In the genomic region with DNA sequence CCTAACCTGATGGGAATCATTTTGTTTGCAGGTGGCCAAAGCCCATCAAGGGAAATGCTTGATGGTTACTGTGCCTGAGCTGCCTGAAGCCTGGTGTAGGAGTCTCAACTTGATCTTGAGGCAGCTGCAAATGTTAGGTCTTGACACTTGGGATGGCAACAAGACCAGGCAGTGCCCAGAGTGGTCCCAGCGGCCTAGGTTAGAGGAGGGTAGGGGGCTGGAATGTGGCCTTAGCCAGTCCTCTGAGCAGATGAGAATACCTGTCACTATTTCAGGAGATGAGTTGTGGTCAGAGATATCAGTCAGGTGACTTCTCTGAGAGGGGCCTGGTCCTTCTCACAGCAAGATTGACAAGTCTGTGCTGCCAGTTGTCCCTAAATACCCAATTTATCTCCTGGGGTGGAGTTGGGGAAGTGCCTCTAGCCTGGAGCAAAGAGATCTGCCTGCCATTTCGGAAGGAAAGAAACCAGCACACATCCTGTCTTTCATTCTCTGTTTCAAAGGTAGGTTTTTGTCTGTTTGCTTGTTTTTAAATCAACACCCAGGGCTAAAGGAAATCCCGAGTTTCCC, we compare ENCODE assay signal across 13 cellular contexts. TPM values are rescaled to one million over a fixed set of nuclear protein-coding genes. Genes with fewer than 3 reads are reported as not detected.
DNase-seq lines count a peak whose midpoint lies in the region; ATAC-seq, FAIRE-seq and TF ChIP-seq lines count a peak whose summit lies in the region.
"Had no signal": no experiment of that assay in that cellular context is flagged by ENCODE, and none has a peak within 500 bp of the region (broad histone marks: within the 10 kb centered on the region; RNA-seq: fewer than 3 reads in every experiment).

No MANE protein-coding gene starts in this region.

- no peaks in the 10 kb centered on the region for H3K36me3 ChIP-seq in GM12878 (ENCODE audit: control insufficient read depth in 2 of 2, insufficient read depth in 2 of 2, low read length in 1 of 2)
- H3K36me3 ChIP-seq in lower lobe of right lung: no peaks in the 10 kb centered on the region
- no peaks in the 10 kb centered on the region for H3K36me3 ChIP-seq in thyroid gland
- H3K36me3 ChIP-seq in PC-9 (ENCODE audit: low read depth): no peaks in the 10 kb centered on the region

- H3K27ac ChIP-seq in GM12878 (ENCODE audit: control insufficient read depth, insufficient read depth) (no peak overlapping the region), lower lobe of right lung (peak overlapping the region; percentile 53), thyroid gland (peak overlapping the region; percentile 78 to 87 (median 87)), PC-9 (no peak overlapping the region)

- no peak for TF ChIP-seq RAD21 in GM12878 (IDR thresholded peaks at IDR 0.05; ENCODE audit: insufficient read depth, low read depth, low read length)

- no TSS peak for BruUV-seq in GM12878 (replicated peaks; lab: Mats Ljungman, UMichigan)
- no TSS peak for BruUV-seq in PC-9 (replicated peaks; lab: Mats Ljungman, UMichigan)

- H3K9me3 ChIP-seq in GM12878 (replicated peaks; ENCODE audit: control insufficient read depth, insufficient read depth, low read length) (no peaks in the 10 kb centered on the region; the same call in 2 of the 3 replicates), lower lobe of right lung (no peaks in the 10 kb centered on the region), thyroid gland (no peaks in the 10 kb centered on the region), PC-9 (ENCODE audit: insufficient read depth, low read depth) (no peaks in the 10 kb centered on the region)

- H3K4me1 ChIP-seq in GM12878 (ENCODE audit: control insufficient read depth, insufficient read depth, low read length): peaks cover 5% of the 10 kb centered on the region; the same call in 1 of the 2 replicates
- peaks cover 77% of the 10 kb centered on the region for H3K4me1 ChIP-seq in lower lobe of right lung
- H3K4me1 ChIP-seq in thyroid gland: peaks cover 41 to 64% of the 10 kb centered on the region in 2 donors
- H3K4me1 ChIP-seq in PC-9 (replicated peaks; ENCODE audit: insufficient read depth): no peaks in the 10 kb centered on the region

- H3K79me2 ChIP-seq in GM12878 (ENCODE audit: control insufficient read depth, insufficient read depth, low read length): no peaks in the 10 kb centered on the region
- no peaks in the 10 kb centered on the region for H3K79me2 ChIP-seq in PC-9 (ENCODE audit: low read depth)

- no peaks in the 10 kb centered on the region for H3K27me3 Mint-ChIP-seq in HFFc6 (ENCODE audit: insufficient read depth)
- H3K27me3 Mint-ChIP-seq: activated CD4-positive, alpha-beta memory T cell treated with anti-CD3 and anti-CD28 coated beads for 36 hours had no signal

- no peaks in the 10 kb centered on the region; the same call in 1 of the 2 replicates for H3K9me2 ChIP-seq in PC-9 (ENCODE audit: insufficient read depth)

- CTCF ChIA-PET in GM12878 (lab: Yijun Ruan, JAX): interaction anchor here (1.0 to 2.0 kb wide), 4 partner anchors 9 to 235 kb away, joined by 3 to 5 read pairs (median 4); no protein-coding TSS in a partner anchor
- CTCF ChIA-PET in PC-9 (lab: Charles Lee): no interaction called here

- H3F3A ChIP-seq in PC-9 (ENCODE audit: insufficient read depth, low read depth): no peaks in the 10 kb centered on the region

- no peak for TF ChIP-seq CTCF in HFFc6 (IDR thresholded peaks at IDR 0.05)
- no peak for TF ChIP-seq CTCF in GM12878 (IDR thresholded peaks at IDR 0.05 in 2 of 3, conservative IDR thresholded peaks at IDR 0.05 in 1 of 3; ENCODE audit: control insufficient read depth in 2 of 3, extremely low read depth in 1 of 3, insufficient read depth in 1 of 3, low read depth in 3 of 3, low read length in 3 of 3)
- no peak for TF ChIP-seq CTCF in lower lobe of right lung (IDR thresholded peaks at IDR 0.05)
- no peak for TF ChIP-seq CTCF in thyroid gland (IDR thresholded peaks at IDR 0.05)
- TF ChIP-seq CTCF in PC-9 (conservative IDR thresholded peaks at IDR 0.05): no peak

- peak overlapping the region; percentile 38 for H2AFZ ChIP-seq in GM12878 (ENCODE audit: control insufficient read depth, low read depth, low read length)
- H2AFZ ChIP-seq in PC-9: no peak overlapping the region

- no peak for DNase-seq in HFFc6
- DNase-seq in GM12878 (ENCODE audit: low read depth, low spot score): no peak
- no peak for DNase-seq in lower lobe of right lung
- DNase-seq in thyroid gland: no peak
- no peak for DNase-seq in PC-9
- no peak for DNase-seq in GM12892 (ENCODE audit: insufficient read length)
- DNase-seq: activated CD4-positive, alpha-beta memory T cell treated with anti-CD3 and anti-CD28 coated beads for 36 hours; activated naive CD4-positive, alpha-beta T cell treated with anti-CD3 and anti-CD28 coated beads, Interleukin-2, amount 10 ng/mL, durations not matched to agents 7 days and 5 days; natural killer cell; NCI-H510A treated with DMSO at 0.1 percent for 48 hours; stimulated activated naive CD8-positive, alpha-beta T cell treated with anti-CD3 and anti-CD28 coated beads, Interleukin-15, Interleukin-2, amounts not matched to agents 100 U/mL and 50 U/mL, for 24 hours had no signal

- no peak for TF ChIP-seq EP300 in GM12878 (IDR thresholded peaks at IDR 0.05; ENCODE audit: borderline replicate concordance in 1 of 2, control insufficient read depth in 1 of 2, low read depth in 2 of 2, low read length in 2 of 2)

- POLR2A ChIA-PET in GM12878 (lab: Charles Lee): interaction anchor here (0.9 to 1.7 kb wide), 2 partner anchors 11 to 501 kb away, joined by 6 to 8 read pairs; no protein-coding TSS in a partner anchor
- POLR2A ChIA-PET in PC-9 (lab: Charles Lee; ENCODE audit: unreplicated experiment): interaction anchor here (0.6 kb wide), 2 partner anchors 62 to 113 kb away, joined by 5 to 7 read pairs; no protein-coding TSS in a partner anchor

- intact Hi-C loops in GM12878 (cut with micrococcal nuclease; ENCODE audit: unreplicated experiment) (no loop called here), lower lobe of right lung (cut with DNase I) (no loop called here), thyroid gland (cut with DNase I) (no loop called here), PC-9 (cut with micrococcal nuclease; ENCODE audit: unreplicated experiment) (no loop called here)

- FAIRE-seq in GM12878 (lab: Jason Lieb, UNC) (no peak), GM12892 (lab: Jason Lieb, UNC) (no peak)

- peak overlapping the region; percentile 61 for H3K27ac Mint-ChIP-seq in HFFc6
- H3K27ac Mint-ChIP-seq: activated CD4-positive, alpha-beta memory T cell treated with anti-CD3 and anti-CD28 coated beads for 36 hours; activated naive CD4-positive, alpha-beta T cell treated with anti-CD3 and anti-CD28 coated beads, Interleukin-2, amount 10 ng/mL, durations not matched to agents 7 days and 5 days; natural killer cell had no signal

- H3K36me3 Mint-ChIP-seq in HFFc6 (ENCODE audit: low read depth): no peaks in the 10 kb centered on the region; the same call in 1 of the 2 replicates
- H3K36me3 Mint-ChIP-seq: activated CD4-positive, alpha-beta memory T cell treated with anti-CD3 and anti-CD28 coated beads for 36 hours; activated naive CD4-positive, alpha-beta T cell treated with anti-CD3 and anti-CD28 coated beads, Interleukin-2, amount 10 ng/mL, durations not matched to agents 7 days and 5 days; natural killer cell had no signal

- WGBS in GM12878 (ENCODE audit: insufficient coverage, insufficient replicate concordance, low lambda C conversion rate, missing lambda C conversion rate): 33% methylated on average over 3 of the region's 3 CpGs
- WGBS in thyroid gland, 2 donors: 68 to 70% methylated on average over 3 of the region's 3 CpGs

- peak overlapping the region; percentile 36; the same call in 1 of the 2 replicates for H3K4me3 Mint-ChIP-seq in HFFc6
- H3K4me3 Mint-ChIP-seq: activated CD4-positive, alpha-beta memory T cell treated with anti-CD3 and anti-CD28 coated beads for 36 hours; activated naive CD4-positive, alpha-beta T cell treated with anti-CD3 and anti-CD28 coated beads, Interleukin-2, amount 10 ng/mL, durations not matched to agents 7 days and 5 days; natural killer cell had no signal

- RAD21 ChIA-PET in GM12878 (lab: Charles Lee; ENCODE audit: unreplicated experiment): interaction anchor here (1.4 kb wide), 1 partner anchor 102 kb away, joined by 3 read pairs; no protein-coding TSS in a partner anchor

- SMC1A ChIA-PET in GM12878 (lab: Charles Lee; ENCODE audit: uncharacterized antibody, unreplicated experiment): interaction anchor here (1.2 to 1.9 kb wide), 4 partner anchors 9 to 235 kb away, joined by 3 to 15 read pairs (median 4); no protein-coding TSS in a partner anchor

- TF ChIP-seq POLR2A in GM12878 (IDR thresholded peaks at IDR 0.05; ENCODE audit: low read depth, low read length) (no peak), thyroid gland (IDR thresholded peaks at IDR 0.05) (no peak), GM18505 (IDR thresholded peaks at IDR 0.05; ENCODE audit: borderline replicate concordance, extremely low read depth, insufficient read depth, insufficient read length) (no peak), GM12892 (IDR thresholded peaks at IDR 0.05; ENCODE audit: low read depth, low read length) (no peak)

- H3K4me2 ChIP-seq in GM12878 (ENCODE audit: control insufficient read depth, insufficient read depth) (no peak overlapping the region), PC-9 (no peak overlapping the region)

- H3K4me3 ChIP-seq in GM12878: no peak overlapping the region
- H3K4me3 ChIP-seq in lower lobe of right lung: no peak overlapping the region
- no peak overlapping the region for H3K4me3 ChIP-seq in thyroid gland (replicated peaks in 1 of 3)
- H3K4me3 ChIP-seq in PC-9: no peak overlapping the region

- H3K27me3 ChIP-seq in GM12878 (replicated peaks in 1 of 2; ENCODE audit: control insufficient read depth in 2 of 2, insufficient read depth in 2 of 2, low read length in 1 of 2): no peaks in the 10 kb centered on the region
- no peaks in the 10 kb centered on the region for H3K27me3 ChIP-seq in lower lobe of right lung (ENCODE audit: low read depth)
- H3K27me3 ChIP-seq in thyroid gland: no peaks in the 10 kb centered on the region
- no peaks in the 10 kb centered on the region for H3K27me3 ChIP-seq in PC-9 (ENCODE audit: insufficient read depth, low read depth)

- peaks cover 83% of the 10 kb centered on the region for H3K4me1 Mint-ChIP-seq in HFFc6 (ENCODE audit: low read depth)
- H3K4me1 Mint-ChIP-seq: activated naive CD4-positive, alpha-beta T cell treated with anti-CD3 and anti-CD28 coated beads, Interleukin-2, amount 10 ng/mL, durations not matched to agents 7 days and 5 days; natural killer cell had no signal

- no peak overlapping the region for H3K9ac ChIP-seq in GM12878 (ENCODE audit: control insufficient read depth, insufficient read depth, low read length)

- in situ Hi-C loops in GM12878 (cut with MboI): no loop called here

- H3K9me3 Mint-ChIP-seq in HFFc6: no peaks in the 10 kb centered on the region
- H3K9me3 Mint-ChIP-seq: activated CD4-positive, alpha-beta memory T cell treated with anti-CD3 and anti-CD28 coated beads for 36 hours; activated naive CD4-positive, alpha-beta T cell treated with anti-CD3 and anti-CD28 coated beads, Interleukin-2, amount 10 ng/mL, durations not matched to agents 7 days and 5 days; natural killer cell had no signal

- H4K20me1 ChIP-seq in GM12878 (ENCODE audit: control insufficient read depth, insufficient read depth): no peaks in the 10 kb centered on the region
- H4K20me1 ChIP-seq in PC-9 (ENCODE audit: insufficient read depth): no peaks in the 10 kb centered on the region

- ATAC-seq in GM12878: peak; percentile 22
- ATAC-seq in lower lobe of right lung: no peak
- ATAC-seq in GM18505 (IDR thresholded peaks at IDR 0.05; ENCODE audit: unreplicated experiment): no peak
- ATAC-seq in HG03025 (IDR thresholded peaks at IDR 0.05; ENCODE audit: low FRiP score, unreplicated experiment): no peak
- ATAC-seq: natural killer cell; stimulated activated naive CD8-positive, alpha-beta T cell treated with anti-CD3 and anti-CD28 coated beads, Interleukin-15, Interleukin-2, amounts not matched to agents 100 U/mL and 50 U/mL, for 24 hours had no signal

RNA-seq across cellular contexts. Expression of gene SPTBN1, which starts 13.4 kb away (rescaled TPM):
- total RNA-seq in HFFc6 (2021; fragmentation: NEBNext Ultra II Directional; extraction: Animal tissue kit (Norgen Biotek cat#: 25700)): 100 to 1,000 TPM; 128 to 169 (median 159) TPM
- total RNA-seq in GM12878 (2013; cell fraction: nucleolus; rRNA removed): 354 and 378 TPM in 2 replicates
- 98.3 and 104 TPM in 2 replicates for total RNA-seq in GM12878 (2014; rRNA removed)
- 84.1 and 86.7 TPM in 2 replicates for total RNA-seq in GM12878 (2014; rRNA removed; fragmentation: Illumina TruSeq; extraction: Trizol)
- 146 and 154 TPM in 2 replicates for total RNA-seq in GM12878 (2021)
- 49.4 TPM for polyA plus RNA-seq in GM12878 (2011; ENCODE audit: low read depth)
- polyA plus RNA-seq in GM12878 (2011; rRNA removed): 49.0 and 62.0 TPM in 2 replicates
- polyA plus RNA-seq in GM12878 (2011; cell fraction: cytosol; rRNA removed): 32.7 and 41.1 TPM in 2 replicates
- 180 and 448 TPM in 2 replicates for polyA plus RNA-seq in GM12878 (2011; cell fraction: nucleus; rRNA removed)
- polyA plus RNA-seq in GM12878 (2012): 70.1 and 83.6 TPM in 2 replicates
- polyA plus RNA-seq in GM12878 (2014; fragmentation: Illumina TruSeq; extraction: Trizol): 75.1 and 78.3 TPM in 2 replicates
- 10 to 100 TPM; 20.6 to 38.0 TPM for polyA plus RNA-seq in GM12878 (2014; fragmentation: Nextera tagmentation; extraction: Ambion mirVana)
- 58.1 and 58.6 TPM in 2 replicates for polyA plus RNA-seq in GM12878 (2014; rRNA removed)
- polyA plus RNA-seq in GM12878 (2016; fragmentation: Nextera tagmentation; extraction: Ambion mirVana): 10 to 100 TPM; 78.3 to 79.6 TPM
- polyA minus RNA-seq in GM12878 (2011; rRNA and poly(A)+ RNA removed): 102 and 125 TPM in 2 replicates
- 44.4 and 54.2 TPM in 2 replicates for polyA minus RNA-seq in GM12878 (2011; cell fraction: cytosol; rRNA and poly(A)+ RNA removed)
- polyA minus RNA-seq in GM12878 (2011; cell fraction: nucleus; rRNA and poly(A)+ RNA removed): 112 and 202 TPM in 2 replicates
- 601 TPM for total RNA-seq in lower lobe of right lung
- 100 to 1,000 TPM; 381 to 513 (median 419) TPM for total RNA-seq in thyroid gland
- 234 and 262 TPM in 2 replicates for total RNA-seq in PC-9 (2021)
- 51.8 TPM for polyA plus RNA-seq in GM12892 (2012; ENCODE audit: missing spikeins)

Comparison
In these comparisons a context has a peak if more than half of its experiments do, and no peak if none do; other contexts are left out.
1. H3K27ac ChIP-seq: peak in lower lobe of right lung (single experiment) and thyroid gland (3 of 3); none in GM12878 (single experiment) and PC-9 (single experiment).